Comparison of ENCODE assay signal across 1 cellular context in genomic region chr1:112704908-112705627, GRCh38.
TF ChIP-seq lines count a peak whose summit lies in the region.

No MANE protein-coding gene starts in this region.

TF ChIP-seq in endothelial cell of umbilical vein, 7 proteins besides CTCF, POLR2A, EP300 and RAD21:
- TF ChIP-seq JUN (IDR thresholded peaks at IDR 0.05; ENCODE audit: borderline replicate concordance, insufficient read depth, insufficient read length, low read depth) (peak; percentile 22), GATA2 (IDR thresholded peaks at IDR 0.05; ENCODE audit: insufficient read depth, insufficient read length, low read depth, low read length) (peak; percentile 33), FOS (IDR thresholded peaks at IDR 0.05; ENCODE audit: borderline replicate concordance, insufficient read depth, low read length) (peak; percentile 88), POLR2AphosphoS5 (IDR thresholded peaks at IDR 0.05; ENCODE audit: insufficient read depth, low read depth, low read length) (peak; percentile 89), EZH2 (IDR thresholded peaks at IDR 0.05; ENCODE audit: borderline replicate concordance, low read depth, low read length, severe bottlenecking) (no peak), MYC (IDR thresholded peaks at IDR 0.05; ENCODE audit: low read depth, low read length) (no peak)
- TF ChIP-seq, protein P1, sequence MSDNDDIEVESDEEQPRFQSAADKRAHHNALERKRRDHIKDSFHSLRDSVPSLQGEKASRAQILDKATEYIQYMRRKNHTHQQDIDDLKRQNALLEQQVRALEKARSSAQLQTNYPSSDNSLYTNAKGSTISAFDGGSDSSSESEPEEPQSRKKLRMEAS (IDR thresholded peaks at IDR 0.05; ENCODE audit: insufficient read depth, insufficient read length), result peak; percentile 34
